Comparison of ENCODE assay signal across 8 cellular contexts in the genomic region with DNA sequence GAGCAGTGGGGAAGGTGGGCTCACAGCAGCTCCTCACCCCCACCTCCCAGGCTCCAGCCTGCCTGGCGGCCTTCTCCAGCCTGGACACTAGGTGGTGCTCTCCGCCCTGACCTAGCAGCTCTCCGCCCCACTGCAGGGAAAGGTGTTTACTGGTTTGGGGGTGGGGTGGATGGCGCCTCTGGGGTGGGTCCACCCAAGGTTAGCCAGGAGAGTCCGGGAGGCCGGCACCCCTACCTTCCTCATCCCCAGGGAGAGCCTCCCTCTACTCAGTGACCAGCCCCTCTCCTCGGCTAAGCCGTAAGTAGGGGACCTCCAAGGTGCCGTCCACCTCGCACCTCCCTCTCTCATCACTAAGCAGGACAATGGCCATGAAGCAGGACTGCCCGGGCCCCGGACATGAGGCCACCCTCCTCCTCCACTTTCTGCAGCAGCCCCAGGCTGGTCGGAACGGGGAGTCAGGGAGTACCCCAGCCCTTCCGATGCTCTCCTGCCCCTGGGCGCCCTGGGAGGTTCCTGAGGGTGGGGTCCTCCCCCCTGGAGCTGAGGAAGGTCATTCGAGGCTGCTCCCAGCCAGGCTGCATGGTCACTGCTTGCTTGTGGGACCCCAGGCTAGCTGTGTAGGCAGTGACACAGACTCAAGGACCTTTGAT.
DNase-seq lines count a peak whose midpoint lies in the region; ATAC-seq, FAIRE-seq and TF ChIP-seq lines count a peak whose summit lies in the region.

No MANE protein-coding gene starts in this region.

- DNase-seq in DMS79 (lab: John Stamatoyannopoulos, UW) (peak; percentile 42), Karpas-422 (peak; percentile 78), T-helper 2 cell (peak in 4 of 5 experiments; percentile 32 to 54 (median 40)), astrocyte of the cerebellum (ENCODE audit: low read depth) (peak; percentile 15), iPS DF 19.7 (ENCODE audit: low read depth, low spot score) (peak; percentile 30), small intestine (peak; percentile 38), GOT3 (lab: John Stamatoyannopoulos, UW) (no peak)

- TF ChIP-seq CTCF in astrocyte of the cerebellum (IDR thresholded peaks at IDR 0.05; ENCODE audit: low read depth, low read length, missing control alignments) = peak; percentile 86

- FAIRE-seq in small intestine (lab: Jason Lieb, UNC) = no peak

- H3K27ac ChIP-seq in Karpas-422 (ENCODE audit: low read length) = no peak overlapping the region
- H3K27ac ChIP-seq in small intestine (ENCODE audit: low read depth in 1 of 2, low read length in 1 of 2) = no peak overlapping the region

- no peak overlapping the region for H3K9ac ChIP-seq in Karpas-422 (ENCODE audit: low read length)

- ATAC-seq in GM19455 (IDR thresholded peaks at IDR 0.05; ENCODE audit: unreplicated experiment) = no peak

- H3K27me3 ChIP-seq in Karpas-422 (ENCODE audit: low read length) (no peaks in the 10 kb centered on the region), small intestine (ENCODE audit: control insufficient read depth in 2 of 2, insufficient read depth in 2 of 2, low read length in 2 of 2) (no peaks in the 10 kb centered on the region)

- H2AFZ ChIP-seq in Karpas-422 (ENCODE audit: low read length) = no peak overlapping the region

- H3K9me2 ChIP-seq in Karpas-422 (replicated peaks; ENCODE audit: insufficient read depth, low read length) = no peaks in the 10 kb centered on the region

- H4K20me1 ChIP-seq in Karpas-422 (ENCODE audit: insufficient read depth, low read depth, low read length) = no peaks in the 10 kb centered on the region; the same call in 1 of the 2 replicates

- H3K36me3 ChIP-seq in Karpas-422 (ENCODE audit: insufficient read depth, low read length) (no peaks in the 10 kb centered on the region), small intestine (ENCODE audit: control insufficient read depth in 2 of 2, insufficient read depth in 2 of 2, low read length in 2 of 2) (no peaks in the 10 kb centered on the region)

- in situ Hi-C loops in astrocyte of the cerebellum (cut with HindIII; ENCODE audit: low sequenced_read_pairs) = no loop called here

- 9 to 19% (median 13%) methylated on average over 17 of the region's 17 CpGs for WGBS in small intestine, 3 donors

- H3K9me3 ChIP-seq in Karpas-422 (ENCODE audit: low read length) (no peaks in the 10 kb centered on the region), small intestine (ENCODE audit: control insufficient read depth, low read depth) (no peaks in the 10 kb centered on the region)

- H3K4me2 ChIP-seq in Karpas-422 (ENCODE audit: low read depth, low read length, poor library complexity, severe bottlenecking) = no peak overlapping the region

- H3K4me1 ChIP-seq in Karpas-422 (ENCODE audit: low read length) (peaks cover 4% of the 10 kb centered on the region; the same call in 1 of the 2 replicates), small intestine (ENCODE audit: control insufficient read depth in 2 of 2, insufficient read depth in 1 of 2, low read depth in 1 of 2, low read length in 1 of 2) (peaks cover 0 to 2% of the 10 kb centered on the region in 2 donors)

- no peaks in the 10 kb centered on the region for H3K79me2 ChIP-seq in Karpas-422 (ENCODE audit: low read length)

- H3K4me3 ChIP-seq in Karpas-422 (ENCODE audit: low read length) = no peak overlapping the region
- no peak overlapping the region for H3K4me3 ChIP-seq in astrocyte of the cerebellum (ENCODE audit: low read depth, low read length)
- H3K4me3 ChIP-seq in small intestine (ENCODE audit: low read depth in 1 of 2, low read length in 2 of 2) = no peak overlapping the region
